9 cellular contexts compared by ENCODE assay signal in the genomic region with DNA sequence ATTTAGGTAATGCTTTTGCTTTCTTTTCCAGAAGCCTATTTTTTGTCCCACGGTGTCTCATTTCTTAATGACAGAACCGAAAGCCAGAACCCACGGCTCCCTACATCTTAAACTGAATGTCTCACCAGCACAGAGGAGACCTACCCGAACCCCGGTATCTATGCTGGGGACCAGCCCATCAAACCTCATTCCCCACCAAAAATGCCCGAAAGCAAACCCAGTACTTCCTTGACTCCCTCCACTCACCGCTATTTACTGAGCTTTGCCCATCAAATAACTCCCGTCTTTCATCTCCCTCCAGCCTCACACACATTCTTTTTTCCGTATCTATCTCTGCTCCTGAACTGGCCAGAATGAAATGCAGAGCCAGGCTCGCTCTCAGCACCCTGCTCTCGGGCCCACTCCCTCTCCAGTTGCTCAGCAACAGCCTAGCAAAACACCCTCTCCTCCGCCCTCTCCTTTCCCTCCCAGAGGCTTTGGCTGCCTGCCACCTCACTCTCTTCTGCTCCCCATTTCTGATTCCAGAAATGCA. TPM values are rescaled to one million over a fixed set of nuclear protein-coding genes. Genes with fewer than 3 reads are reported as not detected.
DNase-seq lines count a peak whose midpoint lies in the region; ATAC-seq, FAIRE-seq and TF ChIP-seq lines count a peak whose summit lies in the region.
"Had no signal": no experiment of that assay in that cellular context is flagged by ENCODE, and none has a peak within 500 bp of the region (broad histone marks: within the 10 kb centered on the region; RNA-seq: fewer than 3 reads in every experiment).

No MANE protein-coding gene starts in this region.

- BruUV-seq in Caco-2 (replicated peaks; lab: Mats Ljungman, UMichigan) = no TSS peak

- H3K4me3 Mint-ChIP-seq in Caco-2 (ENCODE audit: unreplicated experiment) (peak overlapping the region; percentile 79), memory B cell (peak overlapping the region; percentile 55)

- H3K27me3 ChIP-seq in Caco-2 (replicated peaks; ENCODE audit: control insufficient read depth, insufficient read depth, low read length) = no peaks in the 10 kb centered on the region; the same call in 1 of the 2 replicates
- no peaks in the 10 kb centered on the region for H3K27me3 ChIP-seq in thoracic aorta (replicated peaks; ENCODE audit: insufficient read depth)

- no peaks in the 10 kb centered on the region for H3K9me3 ChIP-seq in Caco-2
- no peaks in the 10 kb centered on the region for H3K9me3 ChIP-seq in thoracic aorta

- H3K9me3 Mint-ChIP-seq in Caco-2 (ENCODE audit: unreplicated experiment) (no peaks in the 10 kb centered on the region), memory B cell (no peaks in the 10 kb centered on the region)

- peak; percentile 12 for FAIRE-seq in endometrium (lab: Jason Lieb, UNC)

- H3K4me3 ChIP-seq in Caco-2 (ENCODE audit: low read depth, low read length) (no peak overlapping the region), thoracic aorta (peak overlapping the region; percentile 86)

- H3K27ac ChIP-seq in thoracic aorta = peak overlapping the region; percentile 92 to 96
- H3K27ac ChIP-seq: epithelial cell of prostate had no signal

- H3K36me3 ChIP-seq in Caco-2 (ENCODE audit: control insufficient read depth, insufficient read depth, low read length) = no peaks in the 10 kb centered on the region
- H3K36me3 ChIP-seq in thoracic aorta = peaks cover under 1% of the 10 kb centered on the region

- intact Hi-C loops in Caco-2 (cut with micrococcal nuclease; ENCODE audit: unreplicated experiment) = loop anchor here (10.0 kb wide), 1 partner anchor 364 kb away; no protein-coding TSS in a partner anchor

- no peak overlapping the region for H3K27ac Mint-ChIP-seq in Caco-2 (ENCODE audit: unreplicated experiment)
- H3K27ac Mint-ChIP-seq in memory B cell = no peak overlapping the region

- H3K4me1 Mint-ChIP-seq in Caco-2 (ENCODE audit: low read depth, unreplicated experiment) (peaks cover 21% of the 10 kb centered on the region), memory B cell (peaks cover 16% of the 10 kb centered on the region)

- DNase-seq in Caco-2 = peak in 1 of 2 experiments; percentile 34
- peak; percentile 36 for DNase-seq in NAMALWA (ENCODE audit: low spot score)
- peak; percentile 11 for DNase-seq in T follicular helper cell (ENCODE audit: low read depth)
- DNase-seq in memory B cell (ENCODE audit: low spot score in 2 of 2) = no peak
- DNase-seq in thoracic aorta (ENCODE audit: low spot score) = peak; percentile 69

- CTCF ChIA-PET in Caco-2 (lab: Charles Lee) = interaction anchor here (0.6 to 0.7 kb wide), 3 partner anchors 11 to 1325 kb away, joined by 3 to 9 read pairs (median 3); no protein-coding TSS in a partner anchor

- H3K36me3 Mint-ChIP-seq in Caco-2 (ENCODE audit: insufficient read depth, unreplicated experiment) (no peaks in the 10 kb centered on the region), memory B cell (no peaks in the 10 kb centered on the region)

- H3K27me3 Mint-ChIP-seq in Caco-2 (ENCODE audit: insufficient read depth, unreplicated experiment) (peaks cover 28% of the 10 kb centered on the region), memory B cell (peaks cover 34% of the 10 kb centered on the region)

- H3K4me1 ChIP-seq in Caco-2 = no peaks in the 10 kb centered on the region
- peaks cover 38 to 57% of the 10 kb centered on the region in 2 donors for H3K4me1 ChIP-seq in thoracic aorta (ENCODE audit: control insufficient read depth in 1 of 2, low read depth in 2 of 2)

- TF ChIP-seq CTCF in Caco-2 (IDR thresholded peaks at IDR 0.05; ENCODE audit: insufficient read depth in 1 of 2, low read depth in 1 of 2, low read length in 1 of 2, severe bottlenecking in 1 of 2, unreplicated experiment in 1 of 2) (no peak), thoracic aorta (IDR thresholded peaks at IDR 0.05) (no peak)

- POLR2A ChIA-PET in Caco-2 (lab: Charles Lee) = no interaction called here

- ATAC-seq in memory B cell (ENCODE audit: low read depth) = no peak
- ATAC-seq in thoracic aorta (ENCODE audit: insufficient number of reproducible peaks, low FRiP score, low read depth) = peak; percentile 27
- no peak for ATAC-seq in GM19023 (IDR thresholded peaks at IDR 0.05; ENCODE audit: unreplicated experiment)
- ATAC-seq in GM19455 (IDR thresholded peaks at IDR 0.05; ENCODE audit: unreplicated experiment) = no peak

RNA-seq across cellular contexts. Expression of gene IGFBP5, which starts 4.1 kb away (rescaled TPM):
- total RNA-seq in Caco-2 (2022) (0.20 TPM in 1 of 2 replicates, not detected in the other), thoracic aorta (1,000 to 10,000 TPM in 1 of 2 donors, 100 to 1,000 TPM in 1; 482 to 2,105 TPM)

RNA-seq across cellular contexts. Expression of gene IGFBP2, which starts 58.1 kb away (rescaled TPM):
- total RNA-seq in Caco-2 (2022) (6.6 and 6.7 TPM in 2 replicates), thoracic aorta (1,000 to 10,000 TPM in 1 of 2 donors, 100 to 1,000 TPM in 1; 608 to 2,156 TPM)

Comparison
In these comparisons a context has a peak if more than half of its experiments do, and no peak if none do; other contexts are left out.
1. DNase-seq: peak in NAMALWA (single experiment), T follicular helper cell (single experiment) and thoracic aorta (single experiment); none in memory B cell (0 of 2).
2. RNA of gene IGFBP5, which starts 4.1 kb away (total RNA-seq): 482 to 2,105 TPM in thoracic aorta; 0.20 TPM in Caco-2; every median in the first group is over 100 times any median in the second.
3. RNA of gene IGFBP2, which starts 58.1 kb away (total RNA-seq): 608 to 2,156 TPM in thoracic aorta; 6.6 to 6.7 TPM in Caco-2; every median in the first group is over 10 times any median in the second.